16 cellular contexts compared by ENCODE assay signal in the genomic region with DNA sequence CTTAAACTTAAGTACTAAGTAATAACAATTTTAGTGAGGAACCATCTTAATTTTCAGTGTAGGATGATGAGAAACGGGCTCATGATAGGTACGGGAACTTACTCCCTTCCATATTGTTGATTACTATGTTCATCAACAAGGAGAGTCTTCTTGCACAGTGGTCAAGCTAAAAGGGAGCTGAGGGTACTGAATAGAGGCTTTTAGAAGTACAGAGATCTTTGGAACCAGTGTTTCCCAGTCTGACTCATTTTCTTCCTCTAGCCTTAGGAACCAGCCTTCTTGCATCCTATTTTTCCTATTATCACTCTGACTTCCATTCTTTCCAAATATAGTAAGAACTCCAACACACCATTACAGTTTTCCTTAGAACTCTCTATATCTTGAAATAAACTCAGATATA. TPM values are rescaled to one million over a fixed set of nuclear protein-coding genes. Genes with fewer than 3 reads are reported as not detected.
A peak's percentile ranks its signal among the peaks of the same experiment; 100 is the strongest.
DNase-seq lines count a peak whose midpoint lies in the region; ATAC-seq and TF ChIP-seq lines count a peak whose summit lies in the region.
"Had no signal": no experiment of that assay in that cellular context is flagged by ENCODE, and none has a peak within 500 bp of the region (broad histone marks: within the 10 kb centered on the region; RNA-seq: fewer than 3 reads in every experiment).

No MANE protein-coding gene starts in this region.

- in situ Hi-C loops in SK-MEL-5 (cut with HindIII; ENCODE audit: low pct_unique_long_range_greater_than_20kb, low sequenced_read_pairs) = no loop called here

- ATAC-seq in omental fat pad (ENCODE audit: low FRiP score) = no peak
- ATAC-seq: A549 had no signal

- H3K36me3 Mint-ChIP-seq in neural crest cell (ENCODE audit: low read depth) = peaks cover 21% of the 10 kb centered on the region
- H3K36me3 Mint-ChIP-seq: CD14-positive monocyte; CD4-positive, alpha-beta memory T cell; CD4-positive, CD25-positive, alpha-beta regulatory T cell; CD8-positive, alpha-beta memory T cell had no signal

- peaks cover 10% of the 10 kb centered on the region for H3K9me3 Mint-ChIP-seq in neural crest cell

- TF ChIP-seq CTCF in neural crest cell (conservative IDR thresholded peaks at IDR 0.05) (no peak), omental fat pad (IDR thresholded peaks at IDR 0.05) (no peak)

- DNase-seq in COLO829 (ENCODE audit: low spot score) (peak; percentile 71), SK-MEL-5 (ENCODE audit: low read depth, low spot score) (peak; percentile 84), neural crest cell (ENCODE audit: low read depth, low spot score) (no peak), omental fat pad (ENCODE audit: low spot score) (no peak)
- DNase-seq in stimulated activated CD4-positive, alpha-beta T cell treated with anti-CD3 and anti-CD28 coated beads, Interleukin-4, amount 100 ng/mL, for 1 hour = no peak
- DNase-seq: AML-193; Caco-2; Calu3; CD4-positive, alpha-beta memory T cell; CD4-positive, CD25-positive, alpha-beta regulatory T cell; CD8-positive, alpha-beta memory T cell; DMS79 treated with DMSO at 0.1 percent for 48 hours; GF-D8 had no signal

- H3K4me3 Mint-ChIP-seq in neural crest cell = peak overlapping the region; percentile 56
- H3K4me3 Mint-ChIP-seq: B cell; CD14-positive monocyte; CD4-positive, alpha-beta memory T cell; CD4-positive, CD25-positive, alpha-beta regulatory T cell; CD8-positive, alpha-beta memory T cell had no signal

- peak overlapping the region; percentile 65 for H3K27ac Mint-ChIP-seq in neural crest cell (ENCODE audit: unreplicated experiment)
- H3K27ac Mint-ChIP-seq: B cell; CD14-positive monocyte; CD4-positive, alpha-beta memory T cell; CD4-positive, CD25-positive, alpha-beta regulatory T cell; CD8-positive, alpha-beta memory T cell had no signal

- peaks cover 35% of the 10 kb centered on the region for H3K4me1 Mint-ChIP-seq in neural crest cell
- H3K4me1 Mint-ChIP-seq: B cell; CD14-positive monocyte; CD4-positive, alpha-beta memory T cell; CD4-positive, CD25-positive, alpha-beta regulatory T cell; CD8-positive, alpha-beta memory T cell had no signal

- H3K27me3 Mint-ChIP-seq in neural crest cell (ENCODE audit: low read depth) = no peaks in the 10 kb centered on the region
- H3K27me3 Mint-ChIP-seq: CD4-positive, alpha-beta memory T cell; CD4-positive, CD25-positive, alpha-beta regulatory T cell; CD8-positive, alpha-beta memory T cell had no signal

RNA-seq across cellular contexts. Expression of gene SEMA3D, which starts 17.6 kb away (rescaled TPM):
- total RNA-seq in SK-MEL-5 (2014; rRNA removed; shearing (Covaris generic)) = 0.95 and 1.3 TPM in 2 replicates
- 0.33 and 0.65 TPM in 2 replicates for polyA plus RNA-seq in SK-MEL-5 (2015; cell fraction: cytosol; rRNA removed)
- 0.09 and 0.95 TPM in 2 replicates for polyA plus RNA-seq in SK-MEL-5 (2015; cell fraction: nucleus; rRNA removed)
- total RNA-seq in neural crest cell = 22.7 and 26.3 TPM in 2 replicates
- 10 to 100 TPM in 1 of 4 donors, 1 to 10 TPM in 3; 5.2 to 15.7 (median 6.2) TPM for total RNA-seq in omental fat pad
- total RNA-seq: CD4-positive, alpha-beta memory T cell; CD4-positive, CD25-positive, alpha-beta regulatory T cell; CD8-positive, alpha-beta memory T cell had no signal
- polyA plus RNA-seq: CD14-positive monocyte; CD4-positive, alpha-beta memory T cell; CD4-positive, CD25-positive, alpha-beta regulatory T cell; CD8-positive, alpha-beta memory T cell had no signal

Comparison
In these comparisons a context has a peak if more than half of its experiments do, and no peak if none do; other contexts are left out.
1. DNase-seq: peak in COLO829 (single experiment) and SK-MEL-5 (single experiment); none in neural crest cell (single experiment), omental fat pad (single experiment) and stimulated activated CD4-positive, alpha-beta T cell treated with anti-CD3 and anti-CD28 coated beads, Interleukin-4, amount 100 ng/mL, for 1 hour (single experiment).